ENCODE assay signal across 1 cellular context in genomic region chrX:107729558-107730297, GRCh38.
TF ChIP-seq lines count a peak whose summit lies in the region.

No MANE protein-coding gene starts in this region.

TF ChIP-seq in IMR-90, 13 proteins besides CTCF, POLR2A, EP300 and RAD21 (continued from another document):
- TF ChIP-seq NFE2L2 (IDR thresholded peaks at IDR 0.05; ENCODE audit: low read depth, low read length) (no peak), MAFK (IDR thresholded peaks at IDR 0.05; ENCODE audit: low read depth, low read length) (no peak), SMC3 (IDR thresholded peaks at IDR 0.05; ENCODE audit: low read depth, low read length) (no peak), ELK1 (IDR thresholded peaks at IDR 0.05; ENCODE audit: borderline replicate concordance, low read depth, low read length) (no peak), USF2 (IDR thresholded peaks at IDR 0.05; ENCODE audit: low read depth, low read length) (no peak), FOS (IDR thresholded peaks at IDR 0.05; ENCODE audit: low read depth, low read length) (no peak), MXI1 (IDR thresholded peaks at IDR 0.05; ENCODE audit: borderline replicate concordance, low read depth, low read length) (no peak), CHD1 (IDR thresholded peaks at IDR 0.05; ENCODE audit: low read depth, low read length) (no peak), RFX5 (IDR thresholded peaks at IDR 0.05; ENCODE audit: low read depth, low read length) (no peak), RCOR1 (IDR thresholded peaks at IDR 0.05; ENCODE audit: insufficient replicate concordance, low read length) (no peak)
